ENCODE assay signal across 1 cellular context in genomic region chr15:75065851-75066509, GRCh38.
TF ChIP-seq lines count a peak whose summit lies in the region.

No MANE protein-coding gene starts in this region.

TF ChIP-seq in K562, 482 proteins besides CTCF, POLR2A, EP300 and RAD21 (continued from another document and continues in another):
- TF ChIP-seq PATZ1 (CRISPR knock-in tag; IDR thresholded peaks at IDR 0.05; ENCODE audit: borderline replicate concordance) (no peak), LARP7 (IDR thresholded peaks at IDR 0.05) (0 out of 2 replicates have a peak, but pooled peaks have one; percentile 51), HES1 (IDR thresholded peaks at IDR 0.05; ENCODE audit: low read depth) (peak; percentile 99), DACH1 (IDR thresholded peaks at IDR 0.05; ENCODE audit: partially characterized antibody) (peak; percentile 83), ZNF507 (tag; conservative IDR thresholded peaks at IDR 0.05) (no peak), BRF1 (IDR thresholded peaks at IDR 0.05; ENCODE audit: borderline replicate concordance, extremely low read depth, insufficient read length) (no peak), HMGN3 (IDR thresholded peaks at IDR 0.05; ENCODE audit: borderline replicate concordance, extremely low read depth, insufficient read length, low read depth, low read length) (peak; percentile 98), PRPF4 (IDR thresholded peaks at IDR 0.05; ENCODE audit: insufficient read depth, low read depth, low read length, poor library complexity, severe bottlenecking) (no peak), ZNF263 (CRISPR knock-in tag; IDR thresholded peaks at IDR 0.05; ENCODE audit: borderline replicate concordance) (no peak), ZBTB1 (CRISPR knock-in tag; IDR thresholded peaks at IDR 0.05; ENCODE audit: borderline replicate concordance, low read depth) (no peak), GTF2E2 (tag; IDR thresholded peaks at IDR 0.05) (no peak), KLF6 (CRISPR knock-in tag; IDR thresholded peaks at IDR 0.05; ENCODE audit: borderline replicate concordance) (peak; percentile 85; the same call in 1 of the 2 replicates), SRSF7 (optimal IDR thresholded peaks at IDR 0.05; ENCODE audit: low read depth, low read length) (no peak), USF1 (CRISPR knock-in tag; IDR thresholded peaks at IDR 0.05) (no peak), CC2D1A (IDR thresholded peaks at IDR 0.05) (peak; percentile 100), POU5F1 (IDR thresholded peaks at IDR 0.05; ENCODE audit: borderline replicate concordance, low read depth, low read length, partially characterized antibody) (no peak), PTBP1 (IDR thresholded peaks at IDR 0.05; ENCODE audit: low read depth, low read length) (no peak), ZNF280A (IDR thresholded peaks at IDR 0.05; ENCODE audit: low read depth, partially characterized antibody) (no peak), ZNF318 (IDR thresholded peaks at IDR 0.05; ENCODE audit: borderline replicate concordance in 1 of 2, low read depth in 1 of 2) (peak; percentile 18 to 88; a peak in 2 of 4 replicates), TCFL5 (CRISPR knock-in tag; conservative IDR thresholded peaks at IDR 0.05) (peak; percentile 78; the same call in 1 of the 2 replicates), CHD2 (IDR thresholded peaks at IDR 0.05; ENCODE audit: low read depth, low read length) (no peak), ZNF134 (CRISPR knock-in tag; conservative IDR thresholded peaks at IDR 0.05) (peak; percentile 76; the same call in 1 of the 2 replicates), XRCC5 (IDR thresholded peaks at IDR 0.05; ENCODE audit: low read depth, low read length) (0 out of 2 replicates have a peak, but pooled peaks have one; percentile 26), RBFOX2 (IDR thresholded peaks at IDR 0.05; ENCODE audit: low read depth, low read length) (no peak), STAG1 (CRISPR knock-in tag; IDR thresholded peaks at IDR 0.05; ENCODE audit: borderline replicate concordance) (no peak), ARNT (IDR thresholded peaks at IDR 0.05) (peak; percentile 99 to 100), DIDO1 (tag; IDR thresholded peaks at IDR 0.05; ENCODE audit: low read depth) (peak; percentile 74; the same call in 1 of the 2 replicates), RBM14 (IDR thresholded peaks at IDR 0.05; ENCODE audit: borderline replicate concordance, insufficient read depth, low read depth, low read length) (no peak), SUPT5H (IDR thresholded peaks at IDR 0.05) (no peak), MXI1 (IDR thresholded peaks at IDR 0.05; ENCODE audit: low read depth, low read length) (peak; percentile 61)
- TF ChIP-seq, protein P1, sequence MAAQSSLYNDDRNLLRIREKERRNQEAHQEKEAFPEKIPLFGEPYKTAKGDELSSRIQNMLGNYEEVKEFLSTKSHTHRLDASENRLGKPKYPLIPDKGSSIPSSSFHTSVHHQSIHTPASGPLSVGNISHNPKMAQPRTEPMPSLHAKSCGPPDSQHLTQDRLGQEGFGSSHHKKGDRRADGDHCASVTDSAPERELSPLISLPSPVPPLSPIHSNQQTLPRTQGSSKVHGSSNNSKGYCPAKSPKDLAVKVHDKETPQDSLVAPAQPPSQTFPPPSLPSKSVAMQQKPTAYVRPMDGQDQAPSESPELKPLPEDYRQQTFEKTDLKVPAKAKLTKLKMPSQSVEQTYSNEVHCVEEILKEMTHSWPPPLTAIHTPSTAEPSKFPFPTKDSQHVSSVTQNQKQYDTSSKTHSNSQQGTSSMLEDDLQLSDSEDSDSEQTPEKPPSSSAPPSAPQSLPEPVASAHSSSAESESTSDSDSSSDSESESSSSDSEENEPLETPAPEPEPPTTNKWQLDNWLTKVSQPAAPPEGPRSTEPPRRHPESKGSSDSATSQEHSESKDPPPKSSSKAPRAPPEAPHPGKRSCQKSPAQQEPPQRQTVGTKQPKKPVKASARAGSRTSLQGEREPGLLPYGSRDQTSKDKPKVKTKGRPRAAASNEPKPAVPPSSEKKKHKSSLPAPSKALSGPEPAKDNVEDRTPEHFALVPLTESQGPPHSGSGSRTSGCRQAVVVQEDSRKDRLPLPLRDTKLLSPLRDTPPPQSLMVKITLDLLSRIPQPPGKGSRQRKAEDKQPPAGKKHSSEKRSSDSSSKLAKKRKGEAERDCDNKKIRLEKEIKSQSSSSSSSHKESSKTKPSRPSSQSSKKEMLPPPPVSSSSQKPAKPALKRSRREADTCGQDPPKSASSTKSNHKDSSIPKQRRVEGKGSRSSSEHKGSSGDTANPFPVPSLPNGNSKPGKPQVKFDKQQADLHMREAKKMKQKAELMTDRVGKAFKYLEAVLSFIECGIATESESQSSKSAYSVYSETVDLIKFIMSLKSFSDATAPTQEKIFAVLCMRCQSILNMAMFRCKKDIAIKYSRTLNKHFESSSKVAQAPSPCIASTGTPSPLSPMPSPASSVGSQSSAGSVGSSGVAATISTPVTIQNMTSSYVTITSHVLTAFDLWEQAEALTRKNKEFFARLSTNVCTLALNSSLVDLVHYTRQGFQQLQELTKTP (IDR thresholded peaks at IDR 0.05; ENCODE audit: low read depth in 1 of 2, partially characterized antibody in 2 of 2) = peak; percentile 62 to 98
- TF ChIP-seq, protein P2, sequence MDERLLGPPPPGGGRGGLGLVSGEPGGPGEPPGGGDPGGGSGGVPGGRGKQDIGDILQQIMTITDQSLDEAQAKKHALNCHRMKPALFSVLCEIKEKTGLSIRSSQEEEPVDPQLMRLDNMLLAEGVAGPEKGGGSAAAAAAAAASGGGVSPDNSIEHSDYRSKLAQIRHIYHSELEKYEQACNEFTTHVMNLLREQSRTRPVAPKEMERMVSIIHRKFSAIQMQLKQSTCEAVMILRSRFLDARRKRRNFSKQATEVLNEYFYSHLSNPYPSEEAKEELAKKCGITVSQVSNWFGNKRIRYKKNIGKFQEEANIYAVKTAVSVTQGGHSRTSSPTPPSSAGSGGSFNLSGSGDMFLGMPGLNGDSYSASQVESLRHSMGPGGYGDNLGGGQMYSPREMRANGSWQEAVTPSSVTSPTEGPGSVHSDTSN (CRISPR knock-in tag; IDR thresholded peaks at IDR 0.05; ENCODE audit: low read depth) = no peak
- TF ChIP-seq, protein P2 (tag; conservative IDR thresholded peaks at IDR 0.05; ENCODE audit: low read depth) = peak; percentile 84
- TF ChIP-seq, protein P3, sequence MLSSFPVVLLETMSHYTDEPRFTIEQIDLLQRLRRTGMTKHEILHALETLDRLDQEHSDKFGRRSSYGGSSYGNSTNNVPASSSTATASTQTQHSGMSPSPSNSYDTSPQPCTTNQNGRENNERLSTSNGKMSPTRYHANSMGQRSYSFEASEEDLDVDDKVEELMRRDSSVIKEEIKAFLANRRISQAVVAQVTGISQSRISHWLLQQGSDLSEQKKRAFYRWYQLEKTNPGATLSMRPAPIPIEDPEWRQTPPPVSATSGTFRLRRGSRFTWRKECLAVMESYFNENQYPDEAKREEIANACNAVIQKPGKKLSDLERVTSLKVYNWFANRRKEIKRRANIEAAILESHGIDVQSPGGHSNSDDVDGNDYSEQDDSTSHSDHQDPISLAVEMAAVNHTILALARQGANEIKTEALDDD (IDR thresholded peaks at IDR 0.05) = peak; percentile 67
- TF ChIP-seq, protein P4, sequence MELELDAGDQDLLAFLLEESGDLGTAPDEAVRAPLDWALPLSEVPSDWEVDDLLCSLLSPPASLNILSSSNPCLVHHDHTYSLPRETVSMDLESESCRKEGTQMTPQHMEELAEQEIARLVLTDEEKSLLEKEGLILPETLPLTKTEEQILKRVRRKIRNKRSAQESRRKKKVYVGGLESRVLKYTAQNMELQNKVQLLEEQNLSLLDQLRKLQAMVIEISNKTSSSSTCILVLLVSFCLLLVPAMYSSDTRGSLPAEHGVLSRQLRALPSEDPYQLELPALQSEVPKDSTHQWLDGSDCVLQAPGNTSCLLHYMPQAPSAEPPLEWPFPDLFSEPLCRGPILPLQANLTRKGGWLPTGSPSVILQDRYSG (tag; conservative IDR thresholded peaks at IDR 0.05; ENCODE audit: low read depth) = peak; percentile 88
